9 cellular contexts compared by ENCODE assay signal in genomic region chr4:144787365-144788263, GRCh38.
DNase-seq lines count a peak whose midpoint lies in the region; ATAC-seq and TF ChIP-seq lines count a peak whose summit lies in the region.
"Had no signal": no experiment of that assay in that cellular context is flagged by ENCODE, and none has a peak within 500 bp of the region (broad histone marks: within the 10 kb centered on the region; RNA-seq: fewer than 3 reads in every experiment).

No MANE protein-coding gene starts in this region.

- H3K4me3 ChIP-seq in cardiac fibroblast (replicated peaks in 1 of 2; ENCODE audit: low read depth in 2 of 2, low read length in 2 of 2) (no peak overlapping the region), mucosa of descending colon (no peak overlapping the region), vagina (no peak overlapping the region)
- H3K4me3 ChIP-seq: skin epidermis had no signal

- peak; percentile 57 for TF ChIP-seq CTCF in cardiac fibroblast (IDR thresholded peaks at IDR 0.05; ENCODE audit: low read depth, low read length)
- no peak for TF ChIP-seq CTCF in mucosa of descending colon (IDR thresholded peaks at IDR 0.05)
- no peak for TF ChIP-seq CTCF in vagina (IDR thresholded peaks at IDR 0.05)

- H3K36me3 ChIP-seq in mucosa of descending colon (ENCODE audit: low read depth), result no peaks in the 10 kb centered on the region
- no peaks in the 10 kb centered on the region for H3K36me3 ChIP-seq in vagina

- peak; percentile 26 for DNase-seq in G401 (ENCODE audit: low spot score)
- DNase-seq in MV-4-11 (lab: John Stamatoyannopoulos, UW), result peak; percentile 32
- DNase-seq in cardiac fibroblast (ENCODE audit: low read depth in 2 of 2), result peak; percentile 68 to 72
- DNase-seq in mucosa of descending colon, result no peak
- no peak for DNase-seq in vagina (ENCODE audit: extremely low spot score in 2 of 2)
- no peak for DNase-seq in stimulated activated CD4-positive, alpha-beta T cell treated with anti-CD3 and anti-CD28 coated beads, Interleukin-1b, Interleukin-23, amount 100 ng/mL, for 48 hours
- no peak for DNase-seq in SHP77 treated with DMSO at 0.1 percent for 48 hours (lab: John Stamatoyannopoulos, UW)

- H3K9me3 ChIP-seq in mucosa of descending colon, result no peaks in the 10 kb centered on the region
- H3K9me3 ChIP-seq in vagina, result no peaks in the 10 kb centered on the region

- intact Hi-C loops in mucosa of descending colon (cut with DNase I, micrococcal nuclease), result no loop called here
- intact Hi-C loops in vagina (cut with DNase I), result no loop called here

- peak; percentile 68 for ATAC-seq in GM21717 (IDR thresholded peaks at IDR 0.05; ENCODE audit: unreplicated experiment)
- ATAC-seq in mucosa of descending colon, result peak; percentile 61

- no peaks in the 10 kb centered on the region for H3K27me3 ChIP-seq in vagina

- peaks cover 7% of the 10 kb centered on the region for H3K4me1 ChIP-seq in mucosa of descending colon (ENCODE audit: low read depth)
- no peaks in the 10 kb centered on the region for H3K4me1 ChIP-seq in vagina

- TF ChIP-seq POLR2A in vagina (IDR thresholded peaks at IDR 0.05), result no peak

- in situ Hi-C loops in G401 (cut with HindIII; ENCODE audit: low sequenced_read_pairs), result no loop called here

- H3K27ac ChIP-seq in vagina, result no peak overlapping the region
- H3K27ac ChIP-seq: skin epidermis had no signal

Comparison
In these comparisons a context has a peak if more than half of its experiments do, and no peak if none do; other contexts are left out.
1. DNase-seq: peak in G401 (single experiment), MV-4-11 (single experiment) and cardiac fibroblast (2 of 2); none in mucosa of descending colon (0 of 3), vagina (0 of 2), stimulated activated CD4-positive, alpha-beta T cell treated with anti-CD3 and anti-CD28 coated beads, Interleukin-1b, Interleukin-23, amount 100 ng/mL, for 48 hours (single experiment) and SHP77 treated with DMSO at 0.1 percent for 48 hours (single experiment).